In genomic region chr1:1826356-1827088, GRCh38 we compare ENCODE assay signal across 13 cellular contexts. TPM values are rescaled to one million over a fixed set of nuclear protein-coding genes. Genes with fewer than 3 reads are reported as not detected.
A peak's percentile ranks its signal among the peaks of the same experiment; 100 is the strongest.
DNase-seq lines count a peak whose midpoint lies in the region; ATAC-seq lines count a peak whose summit lies in the region.
"Had no signal": no experiment of that assay in that cellular context is flagged by ENCODE, and none has a peak within 500 bp of the region (broad histone marks: within the 10 kb centered on the region; RNA-seq: fewer than 3 reads in every experiment).

No MANE protein-coding gene starts in this region.

- peak overlapping the region; percentile 80 for H3K27ac ChIP-seq in GM23248

- H3K27me3 ChIP-seq in GM23248 (replicated peaks; ENCODE audit: insufficient read depth): no peaks in the 10 kb centered on the region
- H3K27me3 ChIP-seq: heart right ventricle had no signal

- in situ Hi-C loops in ACHN (cut with HindIII; ENCODE audit: low pct_ligation_motif_present, low pct_unique_long_range_greater_than_20kb, low sequenced_read_pairs) (loop anchor here (10.0 kb wide), 1 partner anchor 58 kb away; no protein-coding TSS in a partner anchor), GM23248 (cut with MboI) (no loop called here)

- H3K79me2 ChIP-seq in GM23248 (ENCODE audit: insufficient read depth): peaks cover 100% of the 10 kb centered on the region

- no peak overlapping the region for H3K4me3 ChIP-seq in GM23248
- H3K4me3 ChIP-seq: GM12878, heart right ventricle had no signal

- H3K9ac ChIP-seq in GM23248: peak overlapping the region; percentile 51

- ATAC-seq in memory B cell (ENCODE audit: low read depth) (no peak), HG02840 (IDR thresholded peaks at IDR 0.05; ENCODE audit: low FRiP score, unreplicated experiment) (no peak), GM19463 (IDR thresholded peaks at IDR 0.05; ENCODE audit: unreplicated experiment) (no peak)
- ATAC-seq: GM12878 had no signal

- H4K20me1 ChIP-seq in GM23248 (ENCODE audit: insufficient read depth): peaks cover 19% of the 10 kb centered on the region; the same call in 1 of the 2 replicates

- peak overlapping the region; percentile 30 for H3K4me2 ChIP-seq in GM23248 (ENCODE audit: unreplicated experiment)

- H2AFZ ChIP-seq in GM23248: no peak overlapping the region

- H3K27me3 Mint-ChIP-seq in activated T-helper 2 cell treated with anti-CD3 and anti-CD28 coated beads, Interferon-gamma antibody, Interleukin-2, Interleukin-4, amounts not matched to agents 10 μg/mL and 5 μg/mL and 100 μg/mL, durations not matched to agents 14 hours and 24 hours and 36 hours (ENCODE audit: low read depth): no peaks in the 10 kb centered on the region
- H3K27me3 Mint-ChIP-seq in memory B cell: no peaks in the 10 kb centered on the region
- H3K27me3 Mint-ChIP-seq: natural killer cell treated with Interleukin-12 subunit alpha and Interleukin-12 subunit beta and Interleukin-15 and Interleukin-18, amount 100 ng/mL, for 72 hours had no signal

- peaks cover 32% of the 10 kb centered on the region for H3K4me1 Mint-ChIP-seq in activated T-helper 2 cell treated with anti-CD3 and anti-CD28 coated beads, Interferon-gamma antibody, Interleukin-2, Interleukin-4, amounts not matched to agents 10 μg/mL and 5 μg/mL and 100 μg/mL, durations not matched to agents 14 hours and 24 hours and 36 hours (ENCODE audit: low read depth)
- H3K4me1 Mint-ChIP-seq in memory B cell: peaks cover 7% of the 10 kb centered on the region

- H3K9me2 ChIP-seq in GM23248 (ENCODE audit: insufficient read depth): no peaks in the 10 kb centered on the region

- H3K36me3 Mint-ChIP-seq in activated T-helper 2 cell treated with anti-CD3 and anti-CD28 coated beads, Interferon-gamma antibody, Interleukin-2, Interleukin-4, amounts not matched to agents 10 μg/mL and 5 μg/mL and 100 μg/mL, durations not matched to agents 14 hours and 24 hours and 36 hours (ENCODE audit: low read depth): peaks cover 41% of the 10 kb centered on the region
- H3K36me3 Mint-ChIP-seq in memory B cell: peaks cover 5% of the 10 kb centered on the region

- H3K9me3 Mint-ChIP-seq in activated T-helper 2 cell treated with anti-CD3 and anti-CD28 coated beads, Interferon-gamma antibody, Interleukin-2, Interleukin-4, amounts not matched to agents 10 μg/mL and 5 μg/mL and 100 μg/mL, durations not matched to agents 14 hours and 24 hours and 36 hours: no peaks in the 10 kb centered on the region
- H3K9me3 Mint-ChIP-seq in memory B cell: no peaks in the 10 kb centered on the region
- H3K9me3 Mint-ChIP-seq: natural killer cell treated with Interleukin-12 subunit alpha and Interleukin-12 subunit beta and Interleukin-15 and Interleukin-18, amount 100 ng/mL, for 72 hours had no signal

- H3K4me3 Mint-ChIP-seq in activated T-helper 2 cell treated with anti-CD3 and anti-CD28 coated beads, Interferon-gamma antibody, Interleukin-2, Interleukin-4, amounts not matched to agents 10 μg/mL and 5 μg/mL and 100 μg/mL, durations not matched to agents 14 hours and 24 hours and 36 hours (ENCODE audit: low read depth): no peak overlapping the region
- H3K4me3 Mint-ChIP-seq in memory B cell: no peak overlapping the region
- H3K4me3 Mint-ChIP-seq: natural killer cell treated with Interleukin-12 subunit alpha and Interleukin-12 subunit beta and Interleukin-15 and Interleukin-18, amount 100 ng/mL, for 72 hours had no signal

- DNase-seq in ACHN: peak; percentile 69
- peak; percentile 76 for DNase-seq in GM23248
- DNase-seq in activated T-helper 2 cell treated with anti-CD3 and anti-CD28 coated beads, Interferon-gamma antibody, Interleukin-2, Interleukin-4, amounts not matched to agents 10 μg/mL and 5 μg/mL and 100 μg/mL, durations not matched to agents 14 hours and 24 hours and 36 hours (ENCODE audit: low spot score): no peak
- no peak for DNase-seq in memory B cell (ENCODE audit: low spot score in 2 of 2)
- no peak for DNase-seq in NCI-H1930 (lab: John Stamatoyannopoulos, UW)
- no peak for DNase-seq in NCI-H774 (lab: John Stamatoyannopoulos, UW)
- DNase-seq: Caco-2, heart right ventricle, NCI-H510A treated with DMSO at 0.1 percent for 48 hours had no signal

- peaks cover 53% of the 10 kb centered on the region for H3F3A ChIP-seq in GM23248 (ENCODE audit: insufficient read depth)

- intact Hi-C loops in activated T-helper 2 cell treated with anti-CD3 and anti-CD28 coated beads, Interferon-gamma antibody, Interleukin-2, Interleukin-4, amounts not matched to agents 10 μg/mL and 5 μg/mL and 100 μg/mL, durations not matched to agents 14 hours and 24 hours and 36 hours (cut with micrococcal nuclease): loop anchor here (5.0 kb wide), 1 partner anchor 61 kb away; no protein-coding TSS in a partner anchor

- peak overlapping the region; percentile 52 for H3K27ac Mint-ChIP-seq in activated T-helper 2 cell treated with anti-CD3 and anti-CD28 coated beads, Interferon-gamma antibody, Interleukin-2, Interleukin-4, amounts not matched to agents 10 μg/mL and 5 μg/mL and 100 μg/mL, durations not matched to agents 14 hours and 24 hours and 36 hours
- peak overlapping the region; percentile 45 for H3K27ac Mint-ChIP-seq in memory B cell

- H3K36me3 ChIP-seq in GM23248 (ENCODE audit: low read depth): peaks cover 30% of the 10 kb centered on the region

- 70% methylated on average over 9 of the region's 9 CpGs for WGBS in GM23248 (ENCODE audit: low coverage in 1 of 2, low lambda C conversion rate in 2 of 2, missing lambda C conversion rate in 2 of 2), 2 experiments

- H3K9me3 ChIP-seq in GM23248 (ENCODE audit: low read depth): no peaks in the 10 kb centered on the region
- H3K9me3 ChIP-seq: Caco-2, heart right ventricle had no signal

- H3K4me1 ChIP-seq in GM23248 (ENCODE audit: insufficient read depth): peaks cover 23% of the 10 kb centered on the region
- H3K4me1 ChIP-seq: Caco-2 had no signal

RNA-seq across cellular contexts. Expression of gene NADK, which starts 48.3 kb away (rescaled TPM):
- total RNA-seq in GM23248 (2014; rRNA removed; shearing (Covaris generic)): 43.0 and 45.4 TPM in 2 replicates
- polyA plus RNA-seq in GM23248 (2016; fragmentation: Nextera tagmentation; extraction: Ambion mirVana): 43.1 and 43.9 TPM in 2 replicates
- 81.8 and 84.5 TPM in 2 replicates for total RNA-seq in activated T-helper 2 cell treated with anti-CD3 and anti-CD28 coated beads, Interferon-gamma antibody, Interleukin-2, Interleukin-4, amounts not matched to agents 10 μg/mL and 5 μg/mL and 100 μg/mL, durations not matched to agents 14 hours and 24 hours and 36 hours

Comparison
In these comparisons a context has a peak if more than half of its experiments do, and no peak if none do; other contexts are left out.
1. DNase-seq: peak in ACHN (single experiment) and GM23248 (single experiment); none in activated T-helper 2 cell treated with anti-CD3 and anti-CD28 coated beads, Interferon-gamma antibody, Interleukin-2, Interleukin-4, amounts not matched to agents 10 μg/mL and 5 μg/mL and 100 μg/mL, durations not matched to agents 14 hours and 24 hours and 36 hours (single experiment), memory B cell (0 of 2), NCI-H1930 (0 of 2) and NCI-H774 (single experiment).